ENCODE assay signal across 26 cellular contexts in genomic region chr6:40444811-40445210, GRCh38.
A peak's percentile ranks its signal among the peaks of the same experiment; 100 is the strongest.
DNase-seq lines count a peak whose midpoint lies in the region; ATAC-seq and TF ChIP-seq lines count a peak whose summit lies in the region.
"Had no signal": no experiment of that assay in that cellular context is flagged by ENCODE, and none has a peak within 500 bp of the region (broad histone marks: within the 10 kb centered on the region; RNA-seq: fewer than 3 reads in every experiment).

No MANE protein-coding gene starts in this region.

- H3K36me3 ChIP-seq in mucosa of descending colon (ENCODE audit: low read depth), result no peaks in the 10 kb centered on the region
- H3K36me3 ChIP-seq: left ventricle myocardium inferior, upper lobe of right lung had no signal

- no peak overlapping the region for H3K4me3 Mint-ChIP-seq in brain
- H3K4me3 Mint-ChIP-seq: activated CD4-positive, alpha-beta memory T cell treated with anti-CD3 and anti-CD28 coated beads, Interleukin-2, amount 10 ng/mL, durations not matched to agents 7 days and 5 days; activated naive CD8-positive, alpha-beta T cell treated with anti-CD3 and anti-CD28 coated beads, Interleukin-2, amount 10 ng/mL, durations not matched to agents 7 days and 5 days; CD8-positive, alpha-beta T cell; HFFc6; mesothelial cell of epicardium; naive thymus-derived CD8-positive, alpha-beta T cell had no signal

- H3K9me3 ChIP-seq in mucosa of descending colon, result no peaks in the 10 kb centered on the region
- H3K9me3 ChIP-seq: left ventricle myocardium inferior, upper lobe of right lung had no signal

- no peaks in the 10 kb centered on the region for H3K36me3 Mint-ChIP-seq in brain
- H3K36me3 Mint-ChIP-seq: activated naive CD8-positive, alpha-beta T cell treated with anti-CD3 and anti-CD28 coated beads, Interleukin-2, amount 10 ng/mL, durations not matched to agents 7 days and 5 days; CD8-positive, alpha-beta T cell; mesothelial cell of epicardium; naive thymus-derived CD8-positive, alpha-beta T cell had no signal

- H3K9me3 Mint-ChIP-seq in brain, result no peaks in the 10 kb centered on the region
- H3K9me3 Mint-ChIP-seq: activated CD4-positive, alpha-beta memory T cell treated with anti-CD3 and anti-CD28 coated beads, Interleukin-2, amount 10 ng/mL, durations not matched to agents 7 days and 5 days; activated naive CD8-positive, alpha-beta T cell treated with anti-CD3 and anti-CD28 coated beads, Interleukin-2, amount 10 ng/mL, durations not matched to agents 7 days and 5 days; CD8-positive, alpha-beta T cell; mesothelial cell of epicardium; naive thymus-derived CD8-positive, alpha-beta T cell had no signal

- TF ChIP-seq CTCF in brain (conservative IDR thresholded peaks at IDR 0.05) (no peak), mucosa of descending colon (IDR thresholded peaks at IDR 0.05) (no peak)

- peak; percentile 16 for DNase-seq in NCI-H2171 treated with DMSO at 0.1 percent for 48 hours (lab: John Stamatoyannopoulos, UW)
- no peak for DNase-seq in NCI-H2171 (lab: John Stamatoyannopoulos, UW)
- DNase-seq in HT1080 (ENCODE audit: low read depth), result peak; percentile 50
- DNase-seq in mucosa of descending colon, result peak in 2 of 3 donors; percentile 21 to 38
- no peak for DNase-seq in left cardiac atrium
- no peak for DNase-seq in NCI-H1092 treated with DMSO at 0.1 percent for 48 hours (lab: John Stamatoyannopoulos, UW)
- DNase-seq: 8988T; activated CD4-positive, alpha-beta memory T cell treated with anti-CD3 and anti-CD28 coated beads, Interleukin-2, amount 10 ng/mL, durations not matched to agents 7 days and 5 days; activated effector memory CD4-positive, alpha-beta T cell treated with Interleukin-2 at 50 U/mL for 16 hours; activated naive CD8-positive, alpha-beta T cell treated with anti-CD3 and anti-CD28 coated beads, Interleukin-2, amount 10 ng/mL, durations not matched to agents 7 days and 5 days; activated T-cell treated with anti-CD3 and anti-CD28 coated beads for 4 hours; CD8-positive, alpha-beta T cell; HFFc6; IMR-90; left ventricle myocardium inferior; naive thymus-derived CD8-positive, alpha-beta T cell; NCI-H1105 treated with DMSO at 0.1 percent for 48 hours; stimulated activated CD4-positive, alpha-beta T cell treated with anti-CD3 and anti-CD28 coated beads, Interleukin-2, amount 100 ng/mL, for 24 hours; substantia nigra; upper lobe of right lung had no signal

- peaks cover 8% of the 10 kb centered on the region for H3K27me3 Mint-ChIP-seq in brain

- H3K4me1 ChIP-seq in mucosa of descending colon (ENCODE audit: low read depth), result no peaks in the 10 kb centered on the region
- H3K4me1 ChIP-seq: left ventricle myocardium inferior, upper lobe of right lung had no signal

- ATAC-seq in mucosa of descending colon (peak; percentile 77), left cardiac atrium (no peak), GM21619 (IDR thresholded peaks at IDR 0.05; ENCODE audit: unreplicated experiment) (no peak)
- ATAC-seq: activated CD4-positive, CD25-positive, alpha-beta regulatory T cell treated with anti-CD3 and anti-CD28 coated beads, Interleukin-2, amount 50 U/mL, for 24 hours; CD8-positive, alpha-beta T cell; naive thymus-derived CD8-positive, alpha-beta T cell; Right ventricle myocardium inferior; upper lobe of right lung had no signal

- peak overlapping the region in 3 of 5 experiments; percentile 23 to 53 (median 25) for H3K27ac Mint-ChIP-seq in brain
- H3K27ac Mint-ChIP-seq: activated CD4-positive, alpha-beta memory T cell treated with anti-CD3 and anti-CD28 coated beads, Interleukin-2, amount 10 ng/mL, durations not matched to agents 7 days and 5 days; activated naive CD8-positive, alpha-beta T cell treated with anti-CD3 and anti-CD28 coated beads, Interleukin-2, amount 10 ng/mL, durations not matched to agents 7 days and 5 days; CD8-positive, alpha-beta T cell; HFFc6; mesothelial cell of epicardium; naive thymus-derived CD8-positive, alpha-beta T cell had no signal

- peaks cover 35% of the 10 kb centered on the region for H3K4me1 Mint-ChIP-seq in brain
- H3K4me1 Mint-ChIP-seq: activated CD4-positive, alpha-beta memory T cell treated with anti-CD3 and anti-CD28 coated beads, Interleukin-2, amount 10 ng/mL, durations not matched to agents 7 days and 5 days; mesothelial cell of epicardium had no signal

- H3K4me3 ChIP-seq in mucosa of descending colon, result no peak overlapping the region
- H3K4me3 ChIP-seq: left ventricle myocardium inferior, smooth muscle cell, upper lobe of right lung had no signal

- intact Hi-C loops in mucosa of descending colon (cut with DNase I, micrococcal nuclease), result no loop called here
- intact Hi-C loops in left cardiac atrium (cut with DNase I), result no loop called here

Comparison
In these comparisons a context has a peak if more than half of its experiments do, and no peak if none do; other contexts are left out.
1. DNase-seq: peak in NCI-H2171 treated with DMSO at 0.1 percent for 48 hours (single experiment), HT1080 (single experiment) and mucosa of descending colon (2 of 3); none in NCI-H2171 (single experiment), left cardiac atrium (single experiment) and NCI-H1092 treated with DMSO at 0.1 percent for 48 hours (single experiment).